In genomic region chr11:75380245-75380644, GRCh38 we compare ENCODE assay signal across 32 cellular contexts. TPM values are rescaled to one million over a fixed set of nuclear protein-coding genes. Genes with fewer than 3 reads are reported as not detected.
DNase-seq lines count a peak whose midpoint lies in the region; ATAC-seq, FAIRE-seq and TF ChIP-seq lines count a peak whose summit lies in the region.
"Had no signal": no experiment of that assay in that cellular context is flagged by ENCODE, and none has a peak within 500 bp of the region (broad histone marks: within the 10 kb centered on the region; RNA-seq: fewer than 3 reads in every experiment).

No MANE protein-coding gene starts in this region.

- no peaks in the 10 kb centered on the region for H4K20me1 ChIP-seq in PC-3 (ENCODE audit: low read length)

- DNase-seq in A549 (ENCODE audit: low read depth in 1 of 2, low spot score in 1 of 2) (no peak), PC-3 (no peak), esophagus muscularis mucosa (ENCODE audit: extremely low spot score) (no peak), natural killer cell (no peak), COLO668 (lab: John Stamatoyannopoulos, UW; ENCODE audit: unreplicated experiment) (no peak)
- no peak for DNase-seq in activated naive CD4-positive, alpha-beta T cell treated with Interleukin-2 at 50 U/mL for 16 hours
- DNase-seq in activated naive CD4-positive, alpha-beta T cell (lab: John Stamatoyannopoulos, UW) = no peak
- no peak for DNase-seq in activated effector memory CD4-positive, alpha-beta T cell treated with Interleukin-2 at 50 U/mL for 16 hours
- DNase-seq: activated CD4-positive, alpha-beta T cell treated with anti-CD3 and anti-CD28 coated beads, Interleukin-2, amount 50 U/mL, for 4 hours; activated naive CD4-positive, alpha-beta T cell treated with anti-CD3 and anti-CD28 coated beads for 36 hours; activated T-cell treated with anti-CD3 and anti-CD28 coated beads, Interleukin-2, amount 50 U/mL, for 48 hours; brain microvascular endothelial cell; CD8-positive, alpha-beta T cell; DMS 273 treated with DMSO at 0.1 percent for 48 hours; EL; GOT3; HFFc6; midbrain; NCI-H1092 treated with DMSO at 0.1 percent for 48 hours; NCI-H187; NCI-H510A treated with DMSO at 0.1 percent for 48 hours; stimulated activated naive B cell treated with anti-CD40 and anti-IgM and Interleukin-4, amounts not matched to agents 10 μg/mL and 1 μg/mL and 100 μg/mL, for 72 hours; T-helper 17 cell had no signal

- H3K4me1 Mint-ChIP-seq in natural killer cell = peaks cover 19 to 28% of the 10 kb centered on the region in 2 donors

- peaks cover 32% of the 10 kb centered on the region for H3K4me1 ChIP-seq in A549
- peaks cover 6% of the 10 kb centered on the region; the same call in 1 of the 2 replicates for H3K4me1 ChIP-seq in PC-3 (ENCODE audit: insufficient read depth, low read length)
- peaks cover 9 to 35% (median 27%) of the 10 kb centered on the region in 4 donors for H3K4me1 ChIP-seq in esophagus muscularis mucosa

- ATAC-seq in A549 (no peak), PC-3 (no peak), natural killer cell (no peak)
- ATAC-seq: activated CD4-positive, CD25-positive, alpha-beta regulatory T cell treated with anti-CD3 and anti-CD28 coated beads, Interleukin-2, amount 50 U/mL, for 24 hours; CD8-positive, alpha-beta T cell; stimulated activated naive B cell treated with anti-CD40 and anti-IgM and Interleukin-4, amounts not matched to agents 10 μg/mL and 1 μg/mL and 100 μg/mL, for 72 hours; T-helper 17 cell had no signal

- H3K27me3 Mint-ChIP-seq in natural killer cell (ENCODE audit: low read depth in 2 of 2) = no peaks in the 10 kb centered on the region
- H3K27me3 Mint-ChIP-seq: T-helper 17 cell had no signal

- H3K4me2 ChIP-seq in A549 (no peak overlapping the region), PC-3 (ENCODE audit: low read length) (no peak overlapping the region)

- H3K9ac ChIP-seq in PC-3 (ENCODE audit: low read length) = no peak overlapping the region

- H3K4me3 Mint-ChIP-seq in natural killer cell = no peak overlapping the region
- H3K4me3 Mint-ChIP-seq: activated naive CD4-positive, alpha-beta T cell treated with anti-CD3 and anti-CD28 coated beads for 36 hours; CD8-positive, alpha-beta T cell; HFFc6; nephron; stimulated activated naive B cell treated with anti-CD40 and anti-IgM and Interleukin-4, amounts not matched to agents 10 μg/mL and 1 μg/mL and 100 μg/mL, for 72 hours; T-helper 17 cell had no signal

- no peaks in the 10 kb centered on the region for H3K79me2 ChIP-seq in PC-3 (ENCODE audit: low read length)

- H3K27ac ChIP-seq in A549 = peak overlapping the region; percentile 50 to 62; a peak in 4 of 6 replicates
- no peak overlapping the region for H3K27ac ChIP-seq in PC-3 (ENCODE audit: low read length)
- peak overlapping the region; percentile 38 to 74 (median 59) for H3K27ac ChIP-seq in esophagus muscularis mucosa (replicated peaks in 1 of 4)
- H3K27ac ChIP-seq: brain microvascular endothelial cell, left lung, suprapubic skin had no signal

- no peak for TF ChIP-seq POLR2A in A549 (IDR thresholded peaks at IDR 0.05; ENCODE audit: low read length)
- TF ChIP-seq POLR2A in esophagus muscularis mucosa (IDR thresholded peaks at IDR 0.05; ENCODE audit: low read depth) = no peak

- POLR2A ChIA-PET in A549 (lab: Yijun Ruan, JAX) (no interaction called here), PC-3 (lab: Charles Lee; ENCODE audit: unreplicated experiment) (no interaction called here)

- no peaks in the 10 kb centered on the region for H3K9me2 ChIP-seq in PC-3 (replicated peaks; ENCODE audit: low read length)

- TF ChIP-seq EP300 in A549 (IDR thresholded peaks at IDR 0.05) = no peak
- no peak for TF ChIP-seq EP300 in esophagus muscularis mucosa (IDR thresholded peaks at IDR 0.05)

- H3F3A ChIP-seq in PC-3 (ENCODE audit: low read length, unreplicated experiment) = no peaks in the 10 kb centered on the region

- no peaks in the 10 kb centered on the region for H3K9me3 Mint-ChIP-seq in natural killer cell
- H3K9me3 Mint-ChIP-seq: activated naive CD4-positive, alpha-beta T cell treated with anti-CD3 and anti-CD28 coated beads for 36 hours; CD8-positive, alpha-beta T cell; HFFc6; nephron; stimulated activated naive B cell treated with anti-CD40 and anti-IgM and Interleukin-4, amounts not matched to agents 10 μg/mL and 1 μg/mL and 100 μg/mL, for 72 hours had no signal

- H3K4me3 ChIP-seq in A549 = no peak overlapping the region
- H3K4me3 ChIP-seq in PC-3 (ENCODE audit: low read length) = no peak overlapping the region
- H3K4me3 ChIP-seq in esophagus muscularis mucosa = no peak overlapping the region
- H3K4me3 ChIP-seq: left lung, suprapubic skin had no signal

- no peak for TF ChIP-seq RAD21 in A549 (conservative IDR thresholded peaks at IDR 0.05 in 1 of 2, IDR thresholded peaks at IDR 0.05 in 1 of 2)

- 95% methylated on average over 2 of the region's 2 CpGs for WGBS in A549 (ENCODE audit: missing lambda C conversion rate)
- 91% methylated on average over 2 of the region's 2 CpGs for WGBS in esophagus muscularis mucosa

- no peak for TF ChIP-seq CTCF in A549 (IDR thresholded peaks at IDR 0.05)
- no peak for TF ChIP-seq CTCF in PC-3 (conservative IDR thresholded peaks at IDR 0.05; ENCODE audit: low read depth, low read length)
- no peak for TF ChIP-seq CTCF in esophagus muscularis mucosa (IDR thresholded peaks at IDR 0.05)
- TF ChIP-seq CTCF in natural killer cell (IDR thresholded peaks at IDR 0.05) = no peak

- CTCF ChIA-PET in A549 (lab: Yijun Ruan, JAX) (interaction anchor here (0.5 to 20.4 kb wide), 9 partner anchors 8 to 151 kb away, joined by 3 to 581 read pairs (median 9); partner anchors contain the start of gene ARRB1), PC-3 (lab: Charles Lee) (no interaction called here)

- no peaks in the 10 kb centered on the region for H3K36me3 Mint-ChIP-seq in natural killer cell
- H3K36me3 Mint-ChIP-seq: CD8-positive, alpha-beta T cell; stimulated activated naive B cell treated with anti-CD40 and anti-IgM and Interleukin-4, amounts not matched to agents 10 μg/mL and 1 μg/mL and 100 μg/mL, for 72 hours had no signal

- intact Hi-C loops in PC-3 (cut with micrococcal nuclease) (no loop called here), esophagus muscularis mucosa (cut with DNase I) (no loop called here), natural killer cell (cut with micrococcal nuclease) (loop anchor here (5.0 kb wide), 1 partner anchor 38 kb away; no protein-coding TSS in a partner anchor)

- H3K9me3 ChIP-seq in A549 (no peaks in the 10 kb centered on the region), PC-3 (ENCODE audit: low read length) (no peaks in the 10 kb centered on the region), esophagus muscularis mucosa (no peaks in the 10 kb centered on the region)
- H3K9me3 ChIP-seq: left lung, suprapubic skin had no signal

- peak overlapping the region; percentile 63 to 64 for H3K27ac Mint-ChIP-seq in natural killer cell
- H3K27ac Mint-ChIP-seq: HFFc6; stimulated activated naive B cell treated with anti-CD40 and anti-IgM and Interleukin-4, amounts not matched to agents 10 μg/mL and 1 μg/mL and 100 μg/mL, for 72 hours; T-helper 17 cell had no signal

- FAIRE-seq in A549 (lab: Jason Lieb, UNC) = no peak
- FAIRE-seq: endothelial cell of umbilical vein, GM18507, islet of Langerhans, TTC549, urothelium cell line had no signal

- 0 out of 2 replicates have a peak overlapping the region, but pooled peaks have one; percentile 1 for H2AFZ ChIP-seq in PC-3 (ENCODE audit: low read length)

- BruUV-seq in PC-3 (replicated peaks; lab: Mats Ljungman, UMichigan) = no TSS peak

- H3K36me3 ChIP-seq in PC-3 (ENCODE audit: low read depth, low read length) (no peaks in the 10 kb centered on the region), esophagus muscularis mucosa (no peaks in the 10 kb centered on the region)
- H3K36me3 ChIP-seq: brain microvascular endothelial cell, left lung, suprapubic skin had no signal

- no peaks in the 10 kb centered on the region for H3K27me3 ChIP-seq in PC-3 (ENCODE audit: low read length)
- H3K27me3 ChIP-seq in esophagus muscularis mucosa = no peaks in the 10 kb centered on the region
- H3K27me3 ChIP-seq: brain microvascular endothelial cell, left lung, suprapubic skin had no signal

TF ChIP-seq in A549, 52 proteins besides CTCF, POLR2A, EP300 and RAD21:
- TF ChIP-seq ZSCAN20 (CRISPR knock-in tag; IDR thresholded peaks at IDR 0.05) = no peak
TF ChIP-seq in A549: peak in this region for 0.

RNA-seq across cellular contexts. Expression of gene RPS3, which starts 19.1 kb away (rescaled TPM):
- 2,571 and 3,468 TPM in 2 replicates for polyA plus RNA-seq in A549 (2011; rRNA removed)
- 3,252 and 4,158 TPM in 2 replicates for polyA plus RNA-seq in A549 (2012; cell fraction: cytosol; rRNA removed)
- 1,461 and 2,420 TPM in 2 replicates for polyA plus RNA-seq in A549 (2012; cell fraction: nucleus; rRNA removed)
- 3,458 to 3,978 TPM (median 3,544 TPM) in 3 replicates for polyA plus RNA-seq in A549 (2017; fragmentation: RNase III; extraction: RNeasy Plus Mini Kit Qiagen cat#74134 plus additional on column Dnase treatment)
- 1,439 and 1,839 TPM in 2 replicates for polyA minus RNA-seq in A549 (2011; rRNA and poly(A)+ RNA removed)
- total RNA-seq in PC-3 (2014; rRNA removed) = 1,739 and 2,018 TPM in 2 replicates
- 1,000 to 10,000 TPM in 3 of 4 donors, 100 to 1,000 TPM in 1; 879 to 1,878 (median 1,387) TPM for total RNA-seq in esophagus muscularis mucosa
- total RNA-seq in natural killer cell = 1,000 to 10,000 TPM; 2,027 to 2,376 (median 2,290) TPM

RNA-seq across cellular contexts. Expression of gene ARRB1, which starts 28.8 kb away (rescaled TPM):
- polyA plus RNA-seq in A549 (2011; rRNA removed) (14.3 and 18.1 TPM in 2 replicates), A549 (2017; fragmentation: RNase III; extraction: RNeasy Plus Mini Kit Qiagen cat#74134 plus additional on column Dnase treatment) (4.9 to 8.4 TPM (median 6.8 TPM) in 3 replicates)
- polyA plus RNA-seq in A549 (2012; cell fraction: cytosol; rRNA removed) = 4.8 TPM in 2 replicates
- 3.8 and 5.0 TPM in 2 replicates for polyA plus RNA-seq in A549 (2012; cell fraction: nucleus; rRNA removed)
- polyA minus RNA-seq in A549 (2011; rRNA and poly(A)+ RNA removed) = 54.8 and 57.9 TPM in 2 replicates
- total RNA-seq in PC-3 (2014; rRNA removed) (15.7 and 19.1 TPM in 2 replicates), esophagus muscularis mucosa (100 to 1,000 TPM in 1 of 4 donors, 10 to 100 TPM in 3; 41.1 to 102 (median 76.7) TPM), natural killer cell (100 to 1,000 TPM; 128 to 200 (median 174) TPM)

RNA-seq across cellular contexts. Expression of gene KLHL35, which starts 52.8 kb away (rescaled TPM):
- 1.0 and 1.7 TPM in 2 replicates for polyA plus RNA-seq in A549 (2011; rRNA removed)
- 1.5 and 1.6 TPM in 2 replicates for polyA plus RNA-seq in A549 (2012; cell fraction: cytosol; rRNA removed)
- 2.8 and 3.3 TPM in 2 replicates for polyA plus RNA-seq in A549 (2012; cell fraction: nucleus; rRNA removed)
- polyA plus RNA-seq in A549 (2017; fragmentation: RNase III; extraction: RNeasy Plus Mini Kit Qiagen cat#74134 plus additional on column Dnase treatment) = 0.56 to 0.72 TPM (median 0.69 TPM) in 3 replicates
- 0.73 and 1.2 TPM in 2 replicates for polyA minus RNA-seq in A549 (2011; rRNA and poly(A)+ RNA removed)
- 6.6 and 8.4 TPM in 2 replicates for total RNA-seq in PC-3 (2014; rRNA removed)
- under 1 TPM in 3 of 4 donors, not detected in 1; 0.17 to 0.42 (median 0.29) TPM for total RNA-seq in esophagus muscularis mucosa
- total RNA-seq in natural killer cell = under 1 TPM; 0.40 to 0.93 (median 0.54) TPM
- total RNA-seq: HFFc6 had no signal
